In the genomic region with DNA sequence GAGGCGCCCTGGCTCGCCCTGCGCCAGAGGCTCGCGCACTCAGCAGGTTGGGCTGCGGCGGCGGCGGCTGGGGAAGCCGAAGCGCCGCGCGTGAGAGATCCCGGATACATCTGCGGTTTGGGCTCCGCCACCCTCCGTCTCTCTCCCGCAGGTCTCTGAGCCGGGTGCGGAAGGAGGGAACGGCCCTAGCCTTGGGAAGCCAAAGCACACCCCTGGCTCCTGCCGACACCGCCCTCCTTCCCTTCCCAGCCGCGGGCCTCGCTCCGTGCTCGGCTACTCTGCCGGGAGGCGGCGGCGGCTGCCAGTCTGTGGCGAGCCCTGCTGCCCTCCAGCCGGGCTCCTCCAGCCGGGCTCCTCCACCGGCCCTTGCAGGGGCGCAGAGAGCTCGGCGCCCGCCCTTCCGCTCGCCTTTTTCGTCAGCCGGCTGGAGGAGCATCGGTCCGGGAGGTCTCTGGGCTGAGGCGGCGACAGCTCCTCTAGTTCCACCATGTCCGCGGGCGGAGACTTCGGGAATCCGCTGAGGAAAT, we compare ENCODE assay signal across 1 cellular context.
TF ChIP-seq lines count a peak whose summit lies in the region.

A gene (plus strand): TSS at position 38 of the 527 bp plus-strand sequence. CDS start 450 bp downstream, at position 488.

TF ChIP-seq in HEK293, 187 proteins besides CTCF, POLR2A, EP300 and RAD21 (continued from another document):
- TF ChIP-seq, protein P1, sequence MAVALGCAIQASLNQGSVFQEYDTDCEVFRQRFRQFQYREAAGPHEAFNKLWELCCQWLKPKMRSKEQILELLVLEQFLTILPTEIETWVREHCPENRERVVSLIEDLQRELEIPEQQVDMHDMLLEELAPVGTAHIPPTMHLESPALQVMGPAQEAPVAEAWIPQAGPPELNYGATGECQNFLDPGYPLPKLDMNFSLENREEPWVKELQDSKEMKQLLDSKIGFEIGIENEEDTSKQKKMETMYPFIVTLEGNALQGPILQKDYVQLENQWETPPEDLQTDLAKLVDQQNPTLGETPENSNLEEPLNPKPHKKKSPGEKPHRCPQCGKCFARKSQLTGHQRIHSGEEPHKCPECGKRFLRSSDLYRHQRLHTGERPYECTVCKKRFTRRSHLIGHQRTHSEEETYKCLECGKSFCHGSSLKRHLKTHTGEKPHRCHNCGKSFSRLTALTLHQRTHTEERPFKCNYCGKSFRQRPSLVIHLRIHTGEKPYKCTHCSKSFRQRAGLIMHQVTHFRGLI (tag by site-specific recombination; IDR thresholded peaks at IDR 0.05), result peak; percentile 80
- TF ChIP-seq ZBTB20 (tag by site-specific recombination; IDR thresholded peaks at IDR 0.05), result peak; percentile 37; the same call in 1 of the 2 replicates
